Comparison of ENCODE assay signal across 11 cellular contexts in the genomic region with DNA sequence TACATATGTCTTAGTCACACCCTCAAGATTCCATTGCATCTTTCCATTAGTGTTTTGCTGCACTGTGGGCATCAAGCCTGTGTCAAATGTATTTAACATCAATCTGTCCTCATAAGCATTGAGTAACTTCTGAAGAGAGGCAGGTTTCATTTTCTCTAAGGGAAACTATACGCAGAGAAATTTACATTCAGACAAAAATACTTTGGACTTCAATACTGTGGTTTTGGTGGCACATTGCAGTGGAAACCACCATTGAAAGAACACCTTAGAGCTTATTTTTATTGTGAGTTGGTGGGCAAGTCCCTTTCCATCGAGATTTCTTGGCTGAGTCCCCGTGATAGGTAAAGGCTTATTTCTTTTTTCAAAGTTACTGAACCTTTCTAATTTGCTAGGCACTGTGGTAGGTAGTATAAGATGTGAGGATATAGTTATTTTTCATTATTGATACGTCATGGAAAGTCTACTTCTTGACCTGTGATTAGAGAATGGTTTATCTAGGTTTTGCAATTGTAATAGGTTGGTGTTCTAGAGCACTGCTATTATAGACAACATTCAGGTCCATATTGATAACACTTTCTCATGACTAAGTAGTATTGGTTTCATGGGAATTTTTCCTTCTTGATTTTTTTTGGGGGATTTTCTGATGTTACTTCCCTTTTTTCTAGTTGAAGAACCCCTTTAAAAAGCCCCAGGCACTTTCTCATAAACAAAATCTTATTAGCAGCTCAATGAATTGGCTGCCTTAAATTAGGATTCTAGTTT.
DNase-seq lines count a peak whose midpoint lies in the region; ATAC-seq and TF ChIP-seq lines count a peak whose summit lies in the region.
"Had no signal": no experiment of that assay in that cellular context is flagged by ENCODE, and none has a peak within 500 bp of the region (broad histone marks: within the 10 kb centered on the region; RNA-seq: fewer than 3 reads in every experiment).

No MANE protein-coding gene starts in this region.

- H3K36me3 ChIP-seq in effector memory CD4-positive, alpha-beta T cell (ENCODE audit: control insufficient read depth, insufficient read depth, low read length), result no peaks in the 10 kb centered on the region
- H3K36me3 ChIP-seq in adrenal gland (replicated peaks in 1 of 2) (no peaks in the 10 kb centered on the region), stomach (no peaks in the 10 kb centered on the region)

- no peaks in the 10 kb centered on the region for H3K9me3 ChIP-seq in effector memory CD4-positive, alpha-beta T cell (ENCODE audit: control insufficient read depth, low read length)
- H3K9me3 ChIP-seq in adrenal gland (replicated peaks in 1 of 3) (no peaks in the 10 kb centered on the region), stomach (no peaks in the 10 kb centered on the region)

- WGBS in adrenal gland, 4 donors, result 65 to 78% (median 71%) methylated on average over 4 of the region's 4 CpGs
- WGBS in stomach, 5 donors, result 67 to 76% (median 74%) methylated on average over 4 of the region's 4 CpGs

- no peaks in the 10 kb centered on the region for H3K9me3 Mint-ChIP-seq in T-helper 1 cell treated with Interleukin-12 subunit alpha and Interleukin-12 subunit beta and Interleukin-4 antibody, amounts not matched to agents 30 μg/mL and 1 μg/mL, for 36 hours

- H3K27ac Mint-ChIP-seq in T-helper 1 cell treated with Interleukin-12 subunit alpha and Interleukin-12 subunit beta and Interleukin-4 antibody, amounts not matched to agents 30 μg/mL and 1 μg/mL, for 36 hours, result no peak overlapping the region

- intact Hi-C loops in adrenal gland (cut with DNase I) (no loop called here), stomach (cut with DNase I; ENCODE audit: low total_unique reads) (loop anchor here (10.0 kb wide), 1 partner anchor 414 kb away; no protein-coding TSS in a partner anchor)

- DNase-seq in GM10266 (ENCODE audit: extremely low spot score), result peak; percentile 47
- peak; percentile 11 for DNase-seq in GM19240 (ENCODE audit: insufficient read length, low spot score)
- DNase-seq in effector memory CD4-positive, alpha-beta T cell, result no peak
- DNase-seq in adrenal gland, result no peak
- no peak for DNase-seq in kidney glomerular epithelial cell (lab: John Stamatoyannopoulos, UW)
- DNase-seq in stomach, result no peak
- DNase-seq: NCI-H1105, retina, T1000 had no signal

- TF ChIP-seq EP300 in stomach (IDR thresholded peaks at IDR 0.05), result no peak

- peaks cover 11% of the 10 kb centered on the region for H3K27me3 Mint-ChIP-seq in T-helper 1 cell treated with Interleukin-12 subunit alpha and Interleukin-12 subunit beta and Interleukin-4 antibody, amounts not matched to agents 30 μg/mL and 1 μg/mL, for 36 hours (ENCODE audit: low read depth)

- ATAC-seq in HG02943 (IDR thresholded peaks at IDR 0.05; ENCODE audit: low read depth, unreplicated experiment), result peak; percentile 85

- peak overlapping the region; percentile 47 for H3K4me3 Mint-ChIP-seq in T-helper 1 cell treated with Interleukin-12 subunit alpha and Interleukin-12 subunit beta and Interleukin-4 antibody, amounts not matched to agents 30 μg/mL and 1 μg/mL, for 36 hours

- no peaks in the 10 kb centered on the region for H3K36me3 Mint-ChIP-seq in T-helper 1 cell treated with Interleukin-12 subunit alpha and Interleukin-12 subunit beta and Interleukin-4 antibody, amounts not matched to agents 30 μg/mL and 1 μg/mL, for 36 hours (ENCODE audit: low read depth)

- no peak overlapping the region for H3K27ac ChIP-seq in effector memory CD4-positive, alpha-beta T cell (ENCODE audit: insufficient read depth, low read length, poor library complexity, severe bottlenecking)
- H3K27ac ChIP-seq in adrenal gland (no peak overlapping the region), stomach (no peak overlapping the region)

- no peak for TF ChIP-seq POLR2A in adrenal gland (IDR thresholded peaks at IDR 0.05)
- TF ChIP-seq POLR2A in stomach (IDR thresholded peaks at IDR 0.05), result no peak

- H3K4me3 ChIP-seq in effector memory CD4-positive, alpha-beta T cell (ENCODE audit: insufficient read depth, low read depth, low read length, poor library complexity, severe bottlenecking), result no peak overlapping the region
- H3K4me3 ChIP-seq in adrenal gland (no peak overlapping the region), stomach (no peak overlapping the region)

- H3K4me1 ChIP-seq in effector memory CD4-positive, alpha-beta T cell (ENCODE audit: control insufficient read depth, insufficient read depth, low read length, poor library complexity, severe bottlenecking), result no peaks in the 10 kb centered on the region
- H3K4me1 ChIP-seq in adrenal gland (replicated peaks in 1 of 2) (no peaks in the 10 kb centered on the region), stomach (no peaks in the 10 kb centered on the region)

- H3K4me1 Mint-ChIP-seq in T-helper 1 cell treated with Interleukin-12 subunit alpha and Interleukin-12 subunit beta and Interleukin-4 antibody, amounts not matched to agents 30 μg/mL and 1 μg/mL, for 36 hours (ENCODE audit: low read depth), result peaks cover 12% of the 10 kb centered on the region

- no peak for TF ChIP-seq CTCF in GM10266 (IDR thresholded peaks at IDR 0.05; ENCODE audit: control insufficient read depth, insufficient read depth, low read depth, missing control alignments)
- TF ChIP-seq CTCF in adrenal gland (IDR thresholded peaks at IDR 0.05), result no peak
- no peak for TF ChIP-seq CTCF in stomach (IDR thresholded peaks at IDR 0.05)

- no peaks in the 10 kb centered on the region for H3K27me3 ChIP-seq in effector memory CD4-positive, alpha-beta T cell (replicated peaks; ENCODE audit: control insufficient read depth, insufficient read depth, low read length, poor library complexity, severe bottlenecking)
- H3K27me3 ChIP-seq in adrenal gland (no peaks in the 10 kb centered on the region), stomach (no peaks in the 10 kb centered on the region)

Comparison
In these comparisons a context has a peak if more than half of its experiments do, and no peak if none do; other contexts are left out.
1. DNase-seq: peak in GM10266 (single experiment) and GM19240 (single experiment); none in effector memory CD4-positive, alpha-beta T cell (0 of 3), adrenal gland (0 of 7), kidney glomerular epithelial cell (single experiment) and stomach (single experiment).